ENCODE assay signal across 8 cellular contexts in genomic region chr20:49677777-49678758, GRCh38. TPM values are rescaled to one million over a fixed set of nuclear protein-coding genes. Genes with fewer than 3 reads are reported as not detected.
DNase-seq lines count a peak whose midpoint lies in the region; ATAC-seq and TF ChIP-seq lines count a peak whose summit lies in the region.

No MANE protein-coding gene starts in this region.

- H3K79me2 ChIP-seq in hepatocyte, result peaks cover 88% of the 10 kb centered on the region

- H3K36me3 ChIP-seq in hepatocyte (replicated peaks; ENCODE audit: insufficient read depth, low read depth), result no peaks in the 10 kb centered on the region
- H3K36me3 ChIP-seq in subcutaneous abdominal adipose tissue (ENCODE audit: control insufficient read depth in 5 of 5, insufficient read depth in 5 of 5, low read length in 5 of 5), result no peaks in the 10 kb centered on the region

- H3K4me2 ChIP-seq in hepatocyte, result peak overlapping the region; percentile 52

- H3K27ac ChIP-seq in hepatocyte, result peak overlapping the region; percentile 95
- H3K27ac ChIP-seq in subcutaneous abdominal adipose tissue (ENCODE audit: low read depth, low read length), result peak overlapping the region; percentile 97

- CTCF ChIA-PET in activated CD4-positive, alpha-beta memory T cell treated with anti-CD3 and anti-CD28 coated beads, Interleukin-2, amount 10 ng/mL, durations not matched to agents 7 days and 5 days (lab: Charles Lee), result interaction anchor here (1.5 to 2.1 kb wide), 2 partner anchors 9 to 68 kb away, joined by 6 to 18 read pairs; no protein-coding TSS in a partner anchor

- no peak for DNase-seq in T-helper 1 cell
- no peak for DNase-seq in activated CD4-positive, alpha-beta memory T cell treated with anti-CD3 and anti-CD28 coated beads, Interleukin-2, amount 10 ng/mL, durations not matched to agents 7 days and 5 days
- no peak for DNase-seq in hepatocyte (ENCODE audit: low spot score)
- no peak for DNase-seq in NCI-H2029 treated with DMSO at 0.1 percent for 48 hours (lab: John Stamatoyannopoulos, UW)

- H4K20me1 ChIP-seq in hepatocyte (ENCODE audit: insufficient read depth, poor library complexity, severe bottlenecking), result peaks cover 4% of the 10 kb centered on the region

- H3K36me3 Mint-ChIP-seq in T-helper 1 cell treated with Interleukin-12 subunit alpha and Interleukin-12 subunit beta and Interleukin-4 antibody, amounts not matched to agents 30 μg/mL and 1 μg/mL, for 36 hours (ENCODE audit: low read depth), result peaks cover 5% of the 10 kb centered on the region
- peaks cover 14% of the 10 kb centered on the region for H3K36me3 Mint-ChIP-seq in activated CD4-positive, alpha-beta memory T cell treated with anti-CD3 and anti-CD28 coated beads, Interleukin-2, amount 10 ng/mL, durations not matched to agents 7 days and 5 days (ENCODE audit: low read depth)

- peaks cover 64% of the 10 kb centered on the region for H3K4me1 Mint-ChIP-seq in T-helper 1 cell treated with Interleukin-12 subunit alpha and Interleukin-12 subunit beta and Interleukin-4 antibody, amounts not matched to agents 30 μg/mL and 1 μg/mL, for 36 hours (ENCODE audit: low read depth)
- H3K4me1 Mint-ChIP-seq in activated CD4-positive, alpha-beta memory T cell treated with anti-CD3 and anti-CD28 coated beads, Interleukin-2, amount 10 ng/mL, durations not matched to agents 7 days and 5 days, result peaks cover 75% of the 10 kb centered on the region

- H3K27ac Mint-ChIP-seq in T-helper 1 cell treated with Interleukin-12 subunit alpha and Interleukin-12 subunit beta and Interleukin-4 antibody, amounts not matched to agents 30 μg/mL and 1 μg/mL, for 36 hours, result peak overlapping the region; percentile 56
- H3K27ac Mint-ChIP-seq in activated CD4-positive, alpha-beta memory T cell treated with anti-CD3 and anti-CD28 coated beads, Interleukin-2, amount 10 ng/mL, durations not matched to agents 7 days and 5 days, result peak overlapping the region; percentile 97

- H3K4me1 ChIP-seq in hepatocyte (ENCODE audit: insufficient read depth) (peaks cover 76% of the 10 kb centered on the region), subcutaneous abdominal adipose tissue (ENCODE audit: control insufficient read depth in 5 of 5, insufficient read depth in 5 of 5, low read length in 5 of 5) (peaks cover 17 to 79% (median 74%) of the 10 kb centered on the region in 5 donors)

- no peaks in the 10 kb centered on the region for H3K9me2 ChIP-seq in hepatocyte (replicated peaks; ENCODE audit: insufficient read depth)

- no peaks in the 10 kb centered on the region for H3K9me3 ChIP-seq in hepatocyte (ENCODE audit: low read depth)
- no peaks in the 10 kb centered on the region for H3K9me3 ChIP-seq in subcutaneous abdominal adipose tissue (ENCODE audit: control insufficient read depth in 5 of 5, low read length in 5 of 5)

- TF ChIP-seq CTCF in hepatocyte (IDR thresholded peaks at IDR 0.05; ENCODE audit: poor library complexity), result no peak

- H3K4me3 ChIP-seq in hepatocyte (no peak overlapping the region), subcutaneous abdominal adipose tissue (ENCODE audit: low read depth in 1 of 5, low read length in 5 of 5) (peak overlapping the region in 1 of 5 donors; percentile 19)

- H2AFZ ChIP-seq in hepatocyte, result no peak overlapping the region

- peak overlapping the region; percentile 12 for H3K4me3 Mint-ChIP-seq in T-helper 1 cell treated with Interleukin-12 subunit alpha and Interleukin-12 subunit beta and Interleukin-4 antibody, amounts not matched to agents 30 μg/mL and 1 μg/mL, for 36 hours
- H3K4me3 Mint-ChIP-seq in activated CD4-positive, alpha-beta memory T cell treated with anti-CD3 and anti-CD28 coated beads, Interleukin-2, amount 10 ng/mL, durations not matched to agents 7 days and 5 days, result peak overlapping the region; percentile 1

- no peaks in the 10 kb centered on the region for H3K9me3 Mint-ChIP-seq in T-helper 1 cell treated with Interleukin-12 subunit alpha and Interleukin-12 subunit beta and Interleukin-4 antibody, amounts not matched to agents 30 μg/mL and 1 μg/mL, for 36 hours
- no peaks in the 10 kb centered on the region for H3K9me3 Mint-ChIP-seq in activated CD4-positive, alpha-beta memory T cell treated with anti-CD3 and anti-CD28 coated beads, Interleukin-2, amount 10 ng/mL, durations not matched to agents 7 days and 5 days

- WGBS in hepatocyte (ENCODE audit: low lambda C conversion rate, missing lambda C conversion rate), result 73% methylated on average over 11 of the region's 11 CpGs

- POLR2A ChIA-PET in activated CD4-positive, alpha-beta memory T cell treated with anti-CD3 and anti-CD28 coated beads, Interleukin-2, amount 10 ng/mL, durations not matched to agents 7 days and 5 days (lab: Charles Lee), result interaction anchor here (0.7 to 3.4 kb wide), 12 partner anchors 9 to 399 kb away, joined by 3 to 33 read pairs (median 4); no protein-coding TSS in a partner anchor

- no peaks in the 10 kb centered on the region for H3K27me3 ChIP-seq in hepatocyte
- H3K27me3 ChIP-seq in subcutaneous abdominal adipose tissue (ENCODE audit: control insufficient read depth in 5 of 5, insufficient read depth in 4 of 5, low read length in 5 of 5), result no peaks in the 10 kb centered on the region

- no peaks in the 10 kb centered on the region for H3K27me3 Mint-ChIP-seq in T-helper 1 cell treated with Interleukin-12 subunit alpha and Interleukin-12 subunit beta and Interleukin-4 antibody, amounts not matched to agents 30 μg/mL and 1 μg/mL, for 36 hours (ENCODE audit: low read depth)
- no peaks in the 10 kb centered on the region for H3K27me3 Mint-ChIP-seq in activated CD4-positive, alpha-beta memory T cell treated with anti-CD3 and anti-CD28 coated beads, Interleukin-2, amount 10 ng/mL, durations not matched to agents 7 days and 5 days

- peak overlapping the region; percentile 7 to 90 (median 49) for H3K9ac ChIP-seq in subcutaneous abdominal adipose tissue (ENCODE audit: low read length in 5 of 5)

- no peak for ATAC-seq in GM18502 (IDR thresholded peaks at IDR 0.05; ENCODE audit: poor library complexity, unreplicated experiment)
- ATAC-seq in GM21423 (IDR thresholded peaks at IDR 0.05; ENCODE audit: unreplicated experiment), result no peak

RNA-seq across cellular contexts. Expression of gene B4GALT5, which starts 35.6 kb away (rescaled TPM):
- 10 to 100 TPM; 21.6 to 22.4 TPM for total RNA-seq in activated CD4-positive, alpha-beta memory T cell treated with anti-CD3 and anti-CD28 coated beads, Interleukin-2, amount 10 ng/mL, durations not matched to agents 7 days and 5 days
- 41.8 and 42.5 TPM in 2 replicates for total RNA-seq in hepatocyte
- 12.0 and 12.9 TPM in 2 replicates for polyA plus RNA-seq in hepatocyte
